In the genomic region with DNA sequence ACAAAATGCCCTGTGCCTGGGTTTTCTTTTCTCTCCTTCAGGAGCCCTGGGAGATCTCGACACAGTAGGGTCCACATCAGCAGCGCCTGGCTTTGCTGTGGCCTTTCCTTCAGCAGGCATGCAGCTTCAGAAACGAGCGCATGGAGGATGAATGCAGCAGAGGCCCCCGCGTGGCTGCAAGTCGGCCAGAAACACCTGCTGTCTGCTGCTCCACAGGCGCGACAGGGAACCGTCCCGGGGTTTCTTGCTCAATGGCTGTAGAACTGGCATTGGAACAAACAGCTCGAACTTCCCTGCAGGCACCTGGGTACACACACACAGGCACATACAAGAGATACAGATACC, we compare ENCODE assay signal across 20 cellular contexts.
DNase-seq lines count a peak whose midpoint lies in the region; ATAC-seq, FAIRE-seq and TF ChIP-seq lines count a peak whose summit lies in the region.
"Had no signal": no experiment of that assay in that cellular context is flagged by ENCODE, and none has a peak within 500 bp of the region (broad histone marks: within the 10 kb centered on the region; RNA-seq: fewer than 3 reads in every experiment).

No MANE protein-coding gene starts in this region.

- POLR2A ChIA-PET in A673 (lab: Charles Lee; ENCODE audit: low non-redundant PET), result no interaction called here

- ATAC-seq in left colon (peak; percentile 37), GM18505 (IDR thresholded peaks at IDR 0.05; ENCODE audit: unreplicated experiment) (no peak)
- ATAC-seq: Panc1; stimulated activated naive B cell treated with anti-CD40 and anti-IgM and Interleukin-4, amounts not matched to agents 10 μg/mL and 1 μg/mL and 100 μg/mL, for 72 hours had no signal

- H3K9me3 Mint-ChIP-seq in endodermal cell, result no peaks in the 10 kb centered on the region
- H3K9me3 Mint-ChIP-seq: activated CD4-positive, alpha-beta memory T cell treated with anti-CD3 and anti-CD28 coated beads, Interleukin-2, amount 10 ng/mL, durations not matched to agents 7 days and 5 days; activated naive CD4-positive, alpha-beta T cell treated with anti-CD3 and anti-CD28 coated beads, Interleukin-2, amount 10 ng/mL, durations not matched to agents 7 days and 5 days; stimulated activated naive B cell treated with anti-CD40 and anti-IgM and Interleukin-4, amounts not matched to agents 10 μg/mL and 1 μg/mL and 100 μg/mL, for 72 hours had no signal

- FAIRE-seq in GM19239 (lab: Jason Lieb, UNC), result no peak

- no peak for TF ChIP-seq POLR2A in GM18505 (IDR thresholded peaks at IDR 0.05; ENCODE audit: borderline replicate concordance, extremely low read depth, insufficient read depth, insufficient read length)

- no peak overlapping the region for H3K27ac ChIP-seq in A673 (ENCODE audit: low read depth, low read length, poor library complexity, severe bottlenecking)
- no peak overlapping the region for H3K27ac ChIP-seq in endodermal cell (ENCODE audit: low read depth, low read length)
- H3K27ac ChIP-seq: vagina had no signal

- 75 to 76% methylated on average over 8 to 12 of the region's 12 CpGs for WGBS in endodermal cell (ENCODE audit: insufficient coverage in 1 of 2, insufficient read length in 1 of 2), 2 experiments

- peaks cover 19% of the 10 kb centered on the region for H3K4me1 Mint-ChIP-seq in endodermal cell
- H3K4me1 Mint-ChIP-seq: activated CD4-positive, alpha-beta memory T cell treated with anti-CD3 and anti-CD28 coated beads, Interleukin-2, amount 10 ng/mL, durations not matched to agents 7 days and 5 days; B cell; stimulated activated naive B cell treated with anti-CD40 and anti-IgM and Interleukin-4, amounts not matched to agents 10 μg/mL and 1 μg/mL and 100 μg/mL, for 72 hours had no signal

- intact Hi-C loops in A673 (cut with micrococcal nuclease; ENCODE audit: unreplicated experiment) (no loop called here), left colon (cut with DNase I, micrococcal nuclease) (no loop called here)

- no peak overlapping the region for H3K4me3 Mint-ChIP-seq in endodermal cell
- H3K4me3 Mint-ChIP-seq: activated CD4-positive, alpha-beta memory T cell treated with anti-CD3 and anti-CD28 coated beads, Interleukin-2, amount 10 ng/mL, durations not matched to agents 7 days and 5 days; activated naive CD4-positive, alpha-beta T cell treated with anti-CD3 and anti-CD28 coated beads, Interleukin-2, amount 10 ng/mL, durations not matched to agents 7 days and 5 days; B cell; stimulated activated naive B cell treated with anti-CD40 and anti-IgM and Interleukin-4, amounts not matched to agents 10 μg/mL and 1 μg/mL and 100 μg/mL, for 72 hours had no signal

- H3K36me3 Mint-ChIP-seq in endodermal cell (ENCODE audit: low read depth), result no peaks in the 10 kb centered on the region
- H3K36me3 Mint-ChIP-seq: activated naive CD4-positive, alpha-beta T cell treated with anti-CD3 and anti-CD28 coated beads, Interleukin-2, amount 10 ng/mL, durations not matched to agents 7 days and 5 days; stimulated activated naive B cell treated with anti-CD40 and anti-IgM and Interleukin-4, amounts not matched to agents 10 μg/mL and 1 μg/mL and 100 μg/mL, for 72 hours had no signal

- DNase-seq in A673 (ENCODE audit: low spot score) (peak; percentile 19), DMS53 treated with DMSO at 0.1 percent for 48 hours (lab: John Stamatoyannopoulos, UW; ENCODE audit: unreplicated experiment) (peak; percentile 49), NCI-H2196 (lab: John Stamatoyannopoulos, UW; ENCODE audit: unreplicated experiment) (peak; percentile 24), left colon (peak in 1 of 2 donors; percentile 39), NCI-H128 (lab: John Stamatoyannopoulos, UW; ENCODE audit: unreplicated experiment) (no peak), GM19239 (ENCODE audit: insufficient read length, low spot score) (no peak), endodermal cell (no peak)
- DNase-seq: activated CD4-positive, alpha-beta memory T cell treated with anti-CD3 and anti-CD28 coated beads, Interleukin-2, amount 10 ng/mL, durations not matched to agents 7 days and 5 days; activated naive CD4-positive, alpha-beta T cell treated with anti-CD3 and anti-CD28 coated beads, Interleukin-2, amount 10 ng/mL, durations not matched to agents 7 days and 5 days; GDM1; GOT3; Karpas-422; NCI-H2227 treated with DMSO at 0.1 percent for 48 hours; stimulated activated CD4-positive, alpha-beta T cell treated with anti-CD3 and anti-CD28 coated beads, Interleukin-4, amount 100 ng/mL, for 4 hours; stimulated activated naive B cell treated with anti-CD40 and anti-IgM and Interleukin-4, amounts not matched to agents 10 μg/mL and 1 μg/mL and 100 μg/mL, for 72 hours; T-helper 2 cell had no signal

- H3K4me1 ChIP-seq in A673 (ENCODE audit: insufficient read depth, low read length, poor library complexity, severe bottlenecking) (peaks cover 3% of the 10 kb centered on the region), endodermal cell (ENCODE audit: control insufficient read depth, insufficient read depth, low read length) (no peaks in the 10 kb centered on the region)
- H3K4me1 ChIP-seq: vagina had no signal

- peaks cover 17% of the 10 kb centered on the region for H3K27me3 Mint-ChIP-seq in endodermal cell (ENCODE audit: insufficient read depth)
- H3K27me3 Mint-ChIP-seq: activated CD4-positive, alpha-beta memory T cell treated with anti-CD3 and anti-CD28 coated beads, Interleukin-2, amount 10 ng/mL, durations not matched to agents 7 days and 5 days had no signal

- H3K9ac ChIP-seq in endodermal cell (ENCODE audit: extremely low read depth, low read length, poor library complexity, severe bottlenecking), result no peak overlapping the region

- no peak for TF ChIP-seq CTCF in A673 (conservative IDR thresholded peaks at IDR 0.05; ENCODE audit: low read depth, low read length)
- no peak for TF ChIP-seq CTCF in endodermal cell (conservative IDR thresholded peaks at IDR 0.05)

- H3K9me3 ChIP-seq in A673 (ENCODE audit: low read depth, low read length, poor library complexity, severe bottlenecking) (no peaks in the 10 kb centered on the region), endodermal cell (ENCODE audit: control insufficient read depth, low read length) (no peaks in the 10 kb centered on the region)
- H3K9me3 ChIP-seq: vagina had no signal

- H3K27me3 ChIP-seq in A673 (replicated peaks; ENCODE audit: insufficient read depth, low read depth, low read length, poor library complexity) (peaks cover 9% of the 10 kb centered on the region), endodermal cell (ENCODE audit: control insufficient read depth, insufficient read depth, low read length, poor library complexity, severe bottlenecking) (peaks cover 4% of the 10 kb centered on the region)
- H3K27me3 ChIP-seq: vagina had no signal

- H3K4me3 ChIP-seq in A673 (ENCODE audit: low read depth, low read length, poor library complexity, severe bottlenecking) (no peak overlapping the region), endodermal cell (ENCODE audit: low read length) (no peak overlapping the region)
- H3K4me3 ChIP-seq: vagina had no signal

- BruUV-seq in A673 (replicated peaks; lab: Mats Ljungman, UMichigan), result no TSS peak

- H3K36me3 ChIP-seq in A673 (ENCODE audit: insufficient read depth, low read length, poor library complexity, severe bottlenecking) (no peaks in the 10 kb centered on the region), endodermal cell (ENCODE audit: control insufficient read depth, insufficient read depth, low read length) (no peaks in the 10 kb centered on the region)
- H3K36me3 ChIP-seq: vagina had no signal

- H3K27ac Mint-ChIP-seq in endodermal cell, result no peak overlapping the region
- H3K27ac Mint-ChIP-seq: activated CD4-positive, alpha-beta memory T cell treated with anti-CD3 and anti-CD28 coated beads, Interleukin-2, amount 10 ng/mL, durations not matched to agents 7 days and 5 days; activated naive CD4-positive, alpha-beta T cell treated with anti-CD3 and anti-CD28 coated beads, Interleukin-2, amount 10 ng/mL, durations not matched to agents 7 days and 5 days; B cell; stimulated activated naive B cell treated with anti-CD40 and anti-IgM and Interleukin-4, amounts not matched to agents 10 μg/mL and 1 μg/mL and 100 μg/mL, for 72 hours had no signal

- CTCF ChIA-PET in A673 (lab: Charles Lee), result no interaction called here

Comparison
In these comparisons a context has a peak if more than half of its experiments do, and no peak if none do; other contexts are left out.
1. DNase-seq: peak in A673 (single experiment), DMS53 treated with DMSO at 0.1 percent for 48 hours (single experiment) and NCI-H2196 (single experiment); none in NCI-H128 (single experiment), GM19239 (single experiment) and endodermal cell (single experiment).